8 cellular contexts compared by ENCODE assay signal in genomic region chr1:148334339-148335130, GRCh38.
A peak's percentile ranks its signal among the peaks of the same experiment; 100 is the strongest.
DNase-seq lines count a peak whose midpoint lies in the region; ATAC-seq and TF ChIP-seq lines count a peak whose summit lies in the region.

No MANE protein-coding gene starts in this region.

- H3K27ac Mint-ChIP-seq in activated T-helper 17 cell treated with anti-CD3 and anti-CD28 coated beads, Interleukin-2, amount 50 U/mL, for 72 hours, result peak overlapping the region; percentile 99
- H3K27ac Mint-ChIP-seq in stimulated activated naive CD8-positive, alpha-beta T cell treated with anti-CD3 and anti-CD28 coated beads, Interleukin-15, Interleukin-2, amounts not matched to agents 100 ng/mL and 50 ng/mL, for 24 hours, result peak overlapping the region; percentile 100

- intact Hi-C loops in IMR-90 (cut with micrococcal nuclease), result no loop called here

- H3K9ac ChIP-seq in IMR-90 (ENCODE audit: low read depth, low read length) (peak overlapping the region; percentile 44), neural cell (ENCODE audit: low read length) (peak overlapping the region; percentile 67)

- H2AK9ac ChIP-seq in IMR-90 (replicated peaks; ENCODE audit: low read depth, low read length, poor library complexity), result peak overlapping the region; percentile 73

- peak overlapping the region; percentile 79 for H2BK5ac ChIP-seq in IMR-90 (ENCODE audit: low read depth, low read length, poor library complexity, severe bottlenecking)

- in situ Hi-C loops in IMR-90 (cut with MboI; ENCODE audit: low sequenced_read_pairs), result no loop called here

- peak overlapping the region; percentile 45; the same call in 1 of the 2 replicates for H3K18ac ChIP-seq in IMR-90 (ENCODE audit: low read depth, low read length)

- DNase-seq in D341Med (ENCODE audit: low spot score), result peak; percentile 63
- peak; percentile 81 for DNase-seq in IMR-90
- peak; percentile 95 for DNase-seq in RKO (ENCODE audit: low spot score)
- peak; percentile 72 for DNase-seq in fibroblast of the aortic adventitia (ENCODE audit: low read depth)

- peak; percentile 71 for TF ChIP-seq EP300 in neural cell (conservative IDR thresholded peaks at IDR 0.05; ENCODE audit: poor library complexity, severe bottlenecking)

- H3K4me1 Mint-ChIP-seq in activated T-helper 17 cell treated with anti-CD3 and anti-CD28 coated beads, Interleukin-2, amount 50 U/mL, for 72 hours, result peaks cover 9% of the 10 kb centered on the region
- H3K4me1 Mint-ChIP-seq in stimulated activated naive CD8-positive, alpha-beta T cell treated with anti-CD3 and anti-CD28 coated beads, Interleukin-15, Interleukin-2, amounts not matched to agents 100 ng/mL and 50 ng/mL, for 24 hours (ENCODE audit: low read depth), result peaks cover 31% of the 10 kb centered on the region

- H4K5ac ChIP-seq in IMR-90 (ENCODE audit: low read depth, low read length), result 0 out of 2 replicates have a peak overlapping the region, but pooled peaks have one; percentile 13

- TF ChIP-seq RAD21 in IMR-90 (IDR thresholded peaks at IDR 0.05; ENCODE audit: low read length) (no peak), neural cell (conservative IDR thresholded peaks at IDR 0.05) (no peak)

- no peaks in the 10 kb centered on the region for H3K9me3 Mint-ChIP-seq in activated T-helper 17 cell treated with anti-CD3 and anti-CD28 coated beads, Interleukin-2, amount 50 U/mL, for 72 hours
- no peaks in the 10 kb centered on the region for H3K9me3 Mint-ChIP-seq in stimulated activated naive CD8-positive, alpha-beta T cell treated with anti-CD3 and anti-CD28 coated beads, Interleukin-15, Interleukin-2, amounts not matched to agents 100 ng/mL and 50 ng/mL, for 24 hours

- H3K14ac ChIP-seq in IMR-90 (replicated peaks; ENCODE audit: low read depth, low read length), result peak overlapping the region; percentile 46

- peak overlapping the region; percentile 78; the same call in 1 of the 2 replicates for H4K91ac ChIP-seq in IMR-90 (ENCODE audit: insufficient read depth, low read depth, low read length)

- no peak overlapping the region for H2AK5ac ChIP-seq in IMR-90 (ENCODE audit: low read depth, low read length)

- H2BK20ac ChIP-seq in IMR-90 (ENCODE audit: low read depth, low read length), result no peak overlapping the region; the same call in 1 of the 2 replicates

- H3K4me1 ChIP-seq in IMR-90 (ENCODE audit: control insufficient read depth, insufficient read depth, low read length), result no peaks in the 10 kb centered on the region

- H3K27me3 Mint-ChIP-seq in activated T-helper 17 cell treated with anti-CD3 and anti-CD28 coated beads, Interleukin-2, amount 50 U/mL, for 72 hours, result peaks cover 5% of the 10 kb centered on the region
- H3K27me3 Mint-ChIP-seq in stimulated activated naive CD8-positive, alpha-beta T cell treated with anti-CD3 and anti-CD28 coated beads, Interleukin-15, Interleukin-2, amounts not matched to agents 100 ng/mL and 50 ng/mL, for 24 hours, result peaks cover 6% of the 10 kb centered on the region

- H4K20me1 ChIP-seq in IMR-90 (ENCODE audit: insufficient read depth, low read length) (no peaks in the 10 kb centered on the region), neural cell (ENCODE audit: insufficient read depth) (no peaks in the 10 kb centered on the region)

- peak overlapping the region; percentile 94 for H3K4me3 Mint-ChIP-seq in activated T-helper 17 cell treated with anti-CD3 and anti-CD28 coated beads, Interleukin-2, amount 50 U/mL, for 72 hours
- H3K4me3 Mint-ChIP-seq in stimulated activated naive CD8-positive, alpha-beta T cell treated with anti-CD3 and anti-CD28 coated beads, Interleukin-15, Interleukin-2, amounts not matched to agents 100 ng/mL and 50 ng/mL, for 24 hours, result peak overlapping the region; percentile 86

- no peak overlapping the region; the same call in 1 of the 2 replicates for H3K56ac ChIP-seq in IMR-90 (ENCODE audit: extremely low read depth, insufficient read depth, low read length)

- H3K79me2 ChIP-seq in neural cell (replicated peaks; ENCODE audit: insufficient read depth, low read length), result no peaks in the 10 kb centered on the region

- peak overlapping the region; percentile 81 for H3K4ac ChIP-seq in IMR-90 (ENCODE audit: low read depth, low read length)

- POLR2A ChIA-PET in IMR-90 (lab: Charles Lee; ENCODE audit: unreplicated experiment), result no interaction called here

- peak overlapping the region; percentile 90 for H3K4me2 ChIP-seq in IMR-90 (ENCODE audit: low read depth, low read length)
- peak overlapping the region; percentile 83 for H3K4me2 ChIP-seq in neural cell (ENCODE audit: low read length)

- H3K4me3 ChIP-seq in IMR-90 (ENCODE audit: insufficient read depth, low read depth, low read length), result peak overlapping the region; percentile 49
- H3K4me3 ChIP-seq in fibroblast of the aortic adventitia (ENCODE audit: low read depth, low read length), result peak overlapping the region; percentile 75
- H3K4me3 ChIP-seq in neural cell (ENCODE audit: low read length), result peak overlapping the region; percentile 77

- H2AFZ ChIP-seq in IMR-90 (replicated peaks; ENCODE audit: low read length, poor library complexity), result peak overlapping the region; percentile 97
- H2AFZ ChIP-seq in neural cell (ENCODE audit: low read depth, low read length), result peak overlapping the region; percentile 84

- peak overlapping the region; percentile 29; the same call in 1 of the 2 replicates for H3K23ac ChIP-seq in IMR-90 (ENCODE audit: low read depth, low read length)

- peak overlapping the region; percentile 38 to 73; a peak in 3 of 4 replicates for H4K8ac ChIP-seq in IMR-90 (ENCODE audit: low read depth in 2 of 2, low read length in 2 of 2)

- 1% methylated on average over 21 of the region's 33 CpGs; no CpG with 5 or more reads in 1 of the 2 experiments for WGBS in IMR-90 (ENCODE audit: extremely low coverage in 2 of 2, insufficient read length in 1 of 2), 2 experiments

- H3K9me1 ChIP-seq in IMR-90 (ENCODE audit: insufficient read depth, low read length), result no peaks in the 10 kb centered on the region

- H2BK15ac ChIP-seq in IMR-90 (ENCODE audit: low read depth, low read length), result no peak overlapping the region; the same call in 2 of the 3 replicates

- H3K9me3 ChIP-seq in IMR-90 (ENCODE audit: control insufficient read depth, insufficient read depth, low read length) (peaks cover 5% of the 10 kb centered on the region; the same call in 1 of the 2 replicates), neural cell (ENCODE audit: low read length) (no peaks in the 10 kb centered on the region)

- H3K27me3 ChIP-seq in IMR-90 (ENCODE audit: control insufficient read depth, insufficient read depth, low read length) (peaks cover 18% of the 10 kb centered on the region), neural cell (ENCODE audit: insufficient read depth, low read depth, low read length) (peaks cover 19% of the 10 kb centered on the region)

- dilution Hi-C loops in IMR-90 (cut with HindIII; ENCODE audit: low sequenced_read_pairs, unreplicated experiment), result no loop called here

- no peaks in the 10 kb centered on the region for H3K9me2 ChIP-seq in neural cell (ENCODE audit: insufficient read depth, low read length)

- CTCF ChIA-PET in IMR-90 (lab: Yijun Ruan, JAX), result no interaction called here

- no peaks in the 10 kb centered on the region for H3K36me3 Mint-ChIP-seq in activated T-helper 17 cell treated with anti-CD3 and anti-CD28 coated beads, Interleukin-2, amount 50 U/mL, for 72 hours (ENCODE audit: low read depth)
- H3K36me3 Mint-ChIP-seq in stimulated activated naive CD8-positive, alpha-beta T cell treated with anti-CD3 and anti-CD28 coated beads, Interleukin-15, Interleukin-2, amounts not matched to agents 100 ng/mL and 50 ng/mL, for 24 hours (ENCODE audit: low read depth), result no peaks in the 10 kb centered on the region

- TF ChIP-seq CTCF in IMR-90 (conservative IDR thresholded peaks at IDR 0.05; ENCODE audit: low read depth, low read length) (no peak), fibroblast of the aortic adventitia (IDR thresholded peaks at IDR 0.05; ENCODE audit: insufficient read depth, low read length) (no peak), neural cell (IDR thresholded peaks at IDR 0.05; ENCODE audit: poor library complexity, severe bottlenecking) (no peak)

- H3K36me3 ChIP-seq in IMR-90 (ENCODE audit: control insufficient read depth, insufficient read depth, low read length), result no peaks in the 10 kb centered on the region
- no peaks in the 10 kb centered on the region for H3K36me3 ChIP-seq in neural cell (ENCODE audit: insufficient read depth, low read length)

- BruUV-seq in IMR-90 (replicated peaks; lab: Mats Ljungman, UMichigan), result TSS peak; percentile 99

- H3K27ac ChIP-seq in IMR-90 (ENCODE audit: insufficient read depth, low read length) (peak overlapping the region; percentile 55), neural cell (ENCODE audit: low read length) (peak overlapping the region; percentile 38)

- ATAC-seq in GM21526 (IDR thresholded peaks at IDR 0.05; ENCODE audit: low FRiP score, unreplicated experiment) (peak; percentile 72), IMR-90 (ENCODE audit: low read depth) (peak; percentile 89)
- peak; percentile 87 for ATAC-seq in activated T-helper 17 cell treated with anti-CD3 and anti-CD28 coated beads, Interleukin-2, amount 50 U/mL, for 72 hours (replicated peaks)

- peak; percentile 99 for TF ChIP-seq POLR2A in IMR-90 (IDR thresholded peaks at IDR 0.05; ENCODE audit: low read depth, low read length)

- H3K79me1 ChIP-seq in IMR-90 (ENCODE audit: low read depth in 1 of 2, low read length in 2 of 2), result no peaks in the 10 kb centered on the region

- peak overlapping the region; percentile 69 for H2BK120ac ChIP-seq in IMR-90 (ENCODE audit: low read depth, low read length)

- H3F3A ChIP-seq in neural cell (ENCODE audit: insufficient read depth, low read length, poor library complexity, severe bottlenecking), result no peaks in the 10 kb centered on the region

TF ChIP-seq in IMR-90, 13 proteins besides CTCF, POLR2A, EP300 and RAD21:
- no peak for TF ChIP-seq BHLHE40 (IDR thresholded peaks at IDR 0.05; ENCODE audit: low read depth, low read length)
- peak; percentile 70 for TF ChIP-seq CEBPB (IDR thresholded peaks at IDR 0.05; ENCODE audit: low read depth, low read length)
- peak; percentile 36; the same call in 1 of the 2 replicates for TF ChIP-seq MAFK (IDR thresholded peaks at IDR 0.05; ENCODE audit: low read depth, low read length)

TF ChIP-seq in neural cell, 6 proteins besides CTCF, POLR2A, EP300 and RAD21 (continues in another document):
- TF ChIP-seq MXI1 (conservative IDR thresholded peaks at IDR 0.05; ENCODE audit: poor library complexity, severe bottlenecking) (peak; percentile 58), EZH2 (IDR thresholded peaks at IDR 0.05; ENCODE audit: borderline replicate concordance, insufficient read depth, low read length, poor library complexity, severe bottlenecking) (no peak), POLR2AphosphoS5 (IDR thresholded peaks at IDR 0.05) (peak; percentile 91), TAF1 (IDR thresholded peaks at IDR 0.05; ENCODE audit: low read depth) (no peak), SMC3 (conservative IDR thresholded peaks at IDR 0.05; ENCODE audit: poor library complexity) (peak; percentile 14)

Comparison
In these comparisons a context has a peak if more than half of its experiments do, and no peak if none do; other contexts are left out.
1. Peak in every context shown above with its lines: DNase-seq, ATAC-seq, H3K4me3 ChIP-seq and H3K27ac ChIP-seq.